ENCODE assay signal across 14 cellular contexts in genomic region chr2:55302241-55302640, GRCh38. TPM values are rescaled to one million over a fixed set of nuclear protein-coding genes. Genes with fewer than 3 reads are reported as not detected.
DNase-seq lines count a peak whose midpoint lies in the region; ATAC-seq and FAIRE-seq lines count a peak whose summit lies in the region.
"Had no signal": no experiment of that assay in that cellular context is flagged by ENCODE, and none has a peak within 500 bp of the region (broad histone marks: within the 10 kb centered on the region; RNA-seq: fewer than 3 reads in every experiment).

No MANE protein-coding gene starts in this region.

- intact Hi-C loops in head of caudate nucleus (cut with DNase I) = no loop called here

- ATAC-seq in GM19455 (IDR thresholded peaks at IDR 0.05; ENCODE audit: unreplicated experiment) (peak; percentile 76), HG02870 (IDR thresholded peaks at IDR 0.05; ENCODE audit: unreplicated experiment) (peak; percentile 92), HG03571 (IDR thresholded peaks at IDR 0.05; ENCODE audit: unreplicated experiment) (peak; percentile 87)

- FAIRE-seq in GM18507 (lab: Jason Lieb, UNC) = peak; percentile 75
- FAIRE-seq in frontal cortex (lab: Jason Lieb, UNC) = no peak

- no peak for DNase-seq in GM18507 (ENCODE audit: extremely low spot score, insufficient read length, low read depth)
- no peak for DNase-seq in SIG-M5 treated with dmso at 0.1 percent for 504 hours (lab: John Stamatoyannopoulos, UW; ENCODE audit: unreplicated experiment)
- no peak for DNase-seq in head of caudate nucleus
- DNase-seq in frontal cortex (ENCODE audit: low spot score in 2 of 2) = no peak
- DNase-seq in hepatic stellate cell (ENCODE audit: low spot score) = no peak
- DNase-seq: activated naive CD4-positive, alpha-beta T cell treated with anti-CD3 and anti-CD28 coated beads, Interleukin-2, amount 50 U/mL, for 16 hours; dermis blood vessel endothelial cell; foreskin melanocyte; nucleus accumbens; SJCRH30; stimulated activated CD4-positive, alpha-beta T cell treated with anti-CD3 and anti-CD28 coated beads, Interleukin-1b, Interleukin-23, amount 100 ng/mL, for 48 hours had no signal

RNA-seq across cellular contexts. Expression of gene MTIF2, which starts 33.2 kb away (rescaled TPM):
- total RNA-seq in frontal cortex = 29.8 TPM
